9 cellular contexts compared by ENCODE assay signal in the genomic region with DNA sequence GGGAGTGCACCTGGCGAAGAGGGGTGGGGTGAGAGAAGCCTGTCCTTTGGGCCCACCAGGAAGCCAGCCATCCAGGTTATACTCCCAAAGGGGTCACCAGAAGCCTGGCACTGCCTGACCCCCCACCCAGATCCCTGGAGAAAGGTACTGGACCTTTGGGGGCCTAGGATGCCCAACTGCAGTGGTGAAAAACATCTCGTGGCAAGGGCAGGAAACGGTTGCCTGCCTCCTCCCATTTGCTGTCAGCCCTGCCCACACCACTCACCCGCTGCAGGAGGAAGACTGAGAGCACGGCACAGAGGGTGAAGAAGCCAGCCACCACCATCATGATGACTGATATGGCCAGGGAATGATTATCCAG. TPM values are rescaled to one million over a fixed set of nuclear protein-coding genes. Genes with fewer than 3 reads are reported as not detected.
A peak's percentile ranks its signal among the peaks of the same experiment; 100 is the strongest.
DNase-seq lines count a peak whose midpoint lies in the region; ATAC-seq and TF ChIP-seq lines count a peak whose summit lies in the region.
"Had no signal": no experiment of that assay in that cellular context is flagged by ENCODE, and none has a peak within 500 bp of the region (broad histone marks: within the 10 kb centered on the region; RNA-seq: fewer than 3 reads in every experiment).

No MANE protein-coding gene starts in this region.

- peak overlapping the region in 4 of 7 donors; percentile 17 to 72 (median 38) for H3K27ac Mint-ChIP-seq in CD14-positive monocyte

- no peaks in the 10 kb centered on the region for H3K9me3 Mint-ChIP-seq in CD14-positive monocyte

- peaks cover 37% of the 10 kb centered on the region for H3K4me1 Mint-ChIP-seq in CD14-positive monocyte

- intact Hi-C loops in CD14-positive monocyte (cut with micrococcal nuclease) (loop anchor here (10.0 kb wide), 1 partner anchor 60 kb away; a partner anchor contains a TSS), posterior cingulate gyrus (cut with DNase I) (no loop called here)

- no peak for ATAC-seq in GM21528 (IDR thresholded peaks at IDR 0.05; ENCODE audit: low FRiP score, unreplicated experiment)

- DNase-seq in CD14-positive monocyte (ENCODE audit: low spot score) = no peak
- DNase-seq in activated CD4-positive, CD25-positive, alpha-beta regulatory T cell treated with anti-CD3 and anti-CD28 coated beads, Interleukin-2, amount 50 U/mL, for 16 hours (ENCODE audit: low read depth, low spot score) = peak; percentile 28
- peak; percentile 62 for DNase-seq in activated naive CD4-positive, alpha-beta T cell treated with anti-CD3 and anti-CD28 coated beads, Interleukin-2, amount 50 U/mL, for 16 hours
- DNase-seq in stimulated activated CD4-positive, alpha-beta T cell treated with anti-CD3 and anti-CD28 coated beads, Interleukin-15, amount 100 ng/mL, for 1 hour (ENCODE audit: low read depth in 1 of 2, low spot score in 1 of 2) = peak; percentile 32 to 35
- no peak for DNase-seq in DMS153 (lab: John Stamatoyannopoulos, UW)
- DNase-seq in posterior cingulate gyrus = no peak
- DNase-seq in HuH-7.5 (ENCODE audit: low spot score) = no peak
- DNase-seq: NCI-H446 treated with DMSO at 0.1 percent for 48 hours had no signal

- TF ChIP-seq CTCF in CD14-positive monocyte (IDR thresholded peaks at IDR 0.05) = no peak

- H3K27me3 Mint-ChIP-seq in CD14-positive monocyte (ENCODE audit: low read depth in 3 of 3) = peaks cover 0 to 3% (median 0%) of the 10 kb centered on the region in 3 donors

- H3K4me3 Mint-ChIP-seq in CD14-positive monocyte = no peak overlapping the region

- peaks cover 49 to 66% of the 10 kb centered on the region in 2 donors for H3K36me3 Mint-ChIP-seq in CD14-positive monocyte

RNA-seq across cellular contexts. Expression of a gene that starts 2.2 kb away (rescaled TPM):
- polyA plus RNA-seq in CD14-positive monocyte = 10 to 100 TPM in 1 of 2 donors, 1 to 10 TPM in 1; 9.4 to 16.0 TPM

RNA-seq across cellular contexts. Expression of a gene that starts 18.8 kb away (rescaled TPM):
- polyA plus RNA-seq in CD14-positive monocyte = not detected

RNA-seq across cellular contexts. Expression of a gene that starts 28.0 kb away (rescaled TPM):
- polyA plus RNA-seq in CD14-positive monocyte = 100 to 1,000 TPM; 124 to 158 TPM

RNA-seq across cellular contexts. Expression of a gene that starts 32.6 kb away (rescaled TPM):
- not detected for polyA plus RNA-seq in CD14-positive monocyte

RNA-seq across cellular contexts. Expression of a gene that starts 44.7 kb away (rescaled TPM):
- polyA plus RNA-seq in CD14-positive monocyte = 10 to 100 TPM; 19.2 to 19.7 TPM

Comparison
In these comparisons a context has a peak if more than half of its experiments do, and no peak if none do; other contexts are left out.
1. DNase-seq: peak in activated CD4-positive, CD25-positive, alpha-beta regulatory T cell treated with anti-CD3 and anti-CD28 coated beads, Interleukin-2, amount 50 U/mL, for 16 hours (single experiment), activated naive CD4-positive, alpha-beta T cell treated with anti-CD3 and anti-CD28 coated beads, Interleukin-2, amount 50 U/mL, for 16 hours (single experiment) and stimulated activated CD4-positive, alpha-beta T cell treated with anti-CD3 and anti-CD28 coated beads, Interleukin-15, amount 100 ng/mL, for 1 hour (2 of 2); none in CD14-positive monocyte (single experiment), DMS153 (single experiment), posterior cingulate gyrus (0 of 10) and HuH-7.5 (single experiment).